In the genomic region with DNA sequence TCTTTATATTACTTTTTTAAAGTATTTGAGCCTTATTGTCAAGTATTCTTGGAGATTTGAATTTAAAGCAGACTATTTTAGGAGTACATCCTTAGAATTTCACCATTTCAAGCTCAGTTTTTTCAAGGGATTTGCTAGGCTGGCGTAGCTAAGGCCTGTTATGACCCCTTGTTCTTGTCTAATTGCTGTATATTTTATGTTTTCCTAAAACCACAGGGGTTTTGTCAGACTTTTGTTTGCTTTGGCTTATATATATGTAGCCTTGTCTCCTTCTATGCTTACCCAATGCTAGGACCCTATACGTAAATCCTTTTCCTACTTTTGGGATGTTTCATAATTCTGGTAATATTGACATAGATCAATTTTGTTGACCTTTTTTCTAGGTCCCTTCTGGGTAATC, we compare ENCODE assay signal across 26 cellular contexts.
"Had no signal": no experiment of that assay in that cellular context is flagged by ENCODE, and none has a peak within 500 bp of the region (broad histone marks: within the 10 kb centered on the region; RNA-seq: fewer than 3 reads in every experiment).

No MANE protein-coding gene starts in this region.

- H3K36me3 ChIP-seq: left lung, neutrophil, pancreas, vagina had no signal

- H3K4me1 Mint-ChIP-seq: activated B cell treated with CpG ODN at 0.5 μM for 24 hours; activated CD4-positive, alpha-beta T cell treated with anti-CD3 and anti-CD28 coated beads, Interleukin-2, amount 10 ng/mL, durations not matched to agents 7 days and 5 days; activated naive CD8-positive, alpha-beta T cell treated with anti-CD3 and anti-CD28 coated beads, Interleukin-2, amount 50 U/mL, for 24 hours; immature natural killer cell; T-helper 17 cell had no signal

- H3K27me3 ChIP-seq: left lung, neutrophil, pancreas, testis, vagina had no signal

- H3K4me3 ChIP-seq: left lung, lung, pancreas, psoas muscle, testis, vagina had no signal

- H3K9me3 ChIP-seq: left lung, neutrophil, pancreas, psoas muscle, testis, vagina had no signal

- ATAC-seq: activated CD8-positive, alpha-beta T cell treated with anti-CD3 and anti-CD28 coated beads, Interleukin-2, amount 10 ng/mL, durations not matched to agents 7 days and 5 days; activated naive CD8-positive, alpha-beta T cell treated with anti-CD3 and anti-CD28 coated beads, Interleukin-2, amount 50 U/mL, for 24 hours; esophagus mucosa; left lung; naive thymus-derived CD4-positive, alpha-beta T cell; pancreas; psoas muscle; right cardiac atrium; stimulated activated naive B cell treated with anti-CD40 and anti-IgM and Interleukin-4, amounts not matched to agents 10 μg/mL and 1 μg/mL and 100 μg/mL, for 72 hours; T-helper 17 cell had no signal

- DNase-seq: activated B cell treated with CpG ODN at 0.5 μM for 24 hours; activated CD4-positive, alpha-beta T cell treated with anti-CD3 and anti-CD28 coated beads, Interleukin-2, amount 10 ng/mL, durations not matched to agents 7 days and 5 days; activated CD8-positive, alpha-beta T cell treated with anti-CD3 and anti-CD28 coated beads, Interleukin-2, amount 10 ng/mL, durations not matched to agents 7 days and 5 days; activated gamma-delta T cell; activated naive CD4-positive, alpha-beta T cell treated with anti-CD3 and anti-CD28 coated beads, Interleukin-2, amount 50 U/mL, for 16 hours; activated naive CD8-positive, alpha-beta T cell treated with anti-CD3 and anti-CD28 coated beads, Interleukin-2, amount 50 U/mL, for 24 hours; caudate nucleus; effector memory CD4-positive, alpha-beta T cell; foreskin melanocyte; immature natural killer cell; left lung; naive thymus-derived CD4-positive, alpha-beta T cell; pancreas; psoas muscle; right cardiac atrium; stimulated activated CD4-positive, alpha-beta T cell treated with anti-CD3 and anti-CD28 coated beads, Interleukin-2, amount 100 ng/mL, for 48 hours; stimulated activated CD8-positive, alpha-beta memory T cell treated with anti-CD3 and anti-CD28 coated beads, Interleukin-4, amount 100 ng/mL, for 48 hours; stimulated activated naive B cell treated with anti-CD40 and anti-IgM and Interleukin-4, amounts not matched to agents 10 μg/mL and 1 μg/mL and 100 μg/mL, for 72 hours; T-helper 17 cell; testis had no signal

- H3K9me3 Mint-ChIP-seq: activated B cell treated with CpG ODN at 0.5 μM for 24 hours; activated CD4-positive, alpha-beta T cell treated with anti-CD3 and anti-CD28 coated beads, Interleukin-2, amount 10 ng/mL, durations not matched to agents 7 days and 5 days; activated naive CD8-positive, alpha-beta T cell treated with anti-CD3 and anti-CD28 coated beads, Interleukin-2, amount 50 U/mL, for 24 hours; activated T-helper 1 cell treated with anti-CD3 and anti-CD28 coated beads, Interleukin-12 subunit alpha, Interleukin-12 subunit beta, Interleukin-2, Interleukin-4 antibody, amounts not matched to agents 30 ng/mL and 10 ng/mL and 1 ng/mL, durations not matched to agents 14 hours and 24 hours and 36 hours; brain; stimulated activated naive B cell treated with anti-CD40 and anti-IgM and Interleukin-4, amounts not matched to agents 10 μg/mL and 1 μg/mL and 100 μg/mL, for 72 hours had no signal

- H3K4me3 Mint-ChIP-seq: activated B cell treated with CpG ODN at 0.5 μM for 24 hours; activated CD4-positive, alpha-beta T cell treated with anti-CD3 and anti-CD28 coated beads, Interleukin-2, amount 10 ng/mL, durations not matched to agents 7 days and 5 days; activated CD8-positive, alpha-beta T cell treated with anti-CD3 and anti-CD28 coated beads, Interleukin-2, amount 10 ng/mL, durations not matched to agents 7 days and 5 days; activated naive CD8-positive, alpha-beta T cell treated with anti-CD3 and anti-CD28 coated beads, Interleukin-2, amount 50 U/mL, for 24 hours; activated T-helper 1 cell treated with anti-CD3 and anti-CD28 coated beads, Interleukin-12 subunit alpha, Interleukin-12 subunit beta, Interleukin-2, Interleukin-4 antibody, amounts not matched to agents 30 ng/mL and 10 ng/mL and 1 ng/mL, durations not matched to agents 14 hours and 24 hours and 36 hours; brain; immature natural killer cell; naive thymus-derived CD4-positive, alpha-beta T cell; stimulated activated naive B cell treated with anti-CD40 and anti-IgM and Interleukin-4, amounts not matched to agents 10 μg/mL and 1 μg/mL and 100 μg/mL, for 72 hours; T-helper 17 cell had no signal

- H3K36me3 Mint-ChIP-seq: brain; immature natural killer cell; naive thymus-derived CD4-positive, alpha-beta T cell; stimulated activated naive B cell treated with anti-CD40 and anti-IgM and Interleukin-4, amounts not matched to agents 10 μg/mL and 1 μg/mL and 100 μg/mL, for 72 hours had no signal

- H3K27ac ChIP-seq: left lung, neutrophil, pancreas, psoas muscle, testis, vagina had no signal

- H3K27me3 Mint-ChIP-seq: activated B cell treated with CpG ODN at 0.5 μM for 24 hours; activated CD4-positive, alpha-beta T cell treated with anti-CD3 and anti-CD28 coated beads, Interleukin-2, amount 10 ng/mL, durations not matched to agents 7 days and 5 days; activated naive CD8-positive, alpha-beta T cell treated with anti-CD3 and anti-CD28 coated beads, Interleukin-2, amount 50 U/mL, for 24 hours; brain; naive thymus-derived CD4-positive, alpha-beta T cell; stimulated activated naive B cell treated with anti-CD40 and anti-IgM and Interleukin-4, amounts not matched to agents 10 μg/mL and 1 μg/mL and 100 μg/mL, for 72 hours; T-helper 17 cell had no signal

- H3K27ac Mint-ChIP-seq: activated B cell treated with CpG ODN at 0.5 μM for 24 hours; activated CD4-positive, alpha-beta T cell treated with anti-CD3 and anti-CD28 coated beads, Interleukin-2, amount 10 ng/mL, durations not matched to agents 7 days and 5 days; activated CD8-positive, alpha-beta T cell treated with anti-CD3 and anti-CD28 coated beads, Interleukin-2, amount 10 ng/mL, durations not matched to agents 7 days and 5 days; activated naive CD8-positive, alpha-beta T cell treated with anti-CD3 and anti-CD28 coated beads, Interleukin-2, amount 50 U/mL, for 24 hours; activated T-helper 1 cell treated with anti-CD3 and anti-CD28 coated beads, Interleukin-12 subunit alpha, Interleukin-12 subunit beta, Interleukin-2, Interleukin-4 antibody, amounts not matched to agents 30 ng/mL and 10 ng/mL and 1 ng/mL, durations not matched to agents 14 hours and 24 hours and 36 hours; immature natural killer cell; naive thymus-derived CD4-positive, alpha-beta T cell; stimulated activated naive B cell treated with anti-CD40 and anti-IgM and Interleukin-4, amounts not matched to agents 10 μg/mL and 1 μg/mL and 100 μg/mL, for 72 hours; T-helper 17 cell had no signal

- H3K4me1 ChIP-seq: left lung, pancreas, psoas muscle, testis had no signal
